ENCODE assay signal across 12 cellular contexts in genomic region chr10:3757250-3757637, GRCh38. TPM values are rescaled to one million over a fixed set of nuclear protein-coding genes. Genes with fewer than 3 reads are reported as not detected.
A peak's percentile ranks its signal among the peaks of the same experiment; 100 is the strongest.
DNase-seq lines count a peak whose midpoint lies in the region; ATAC-seq and TF ChIP-seq lines count a peak whose summit lies in the region.
"Had no signal": no experiment of that assay in that cellular context is flagged by ENCODE, and none has a peak within 500 bp of the region (broad histone marks: within the 10 kb centered on the region; RNA-seq: fewer than 3 reads in every experiment).

No MANE protein-coding gene starts in this region.

- intact Hi-C loops in colonic mucosa (cut with DNase I) = loop anchor here (10.0 kb wide), 1 partner anchor 512 kb away; no protein-coding TSS in a partner anchor

- no peak overlapping the region for H3K9ac ChIP-seq in colonic mucosa (ENCODE audit: low read depth in 2 of 2, low read length in 2 of 2)

- H3K27me3 ChIP-seq in colonic mucosa = no peaks in the 10 kb centered on the region
- H3K27me3 ChIP-seq: right lobe of liver, tibial nerve had no signal

- TF ChIP-seq CTCF in colonic mucosa (IDR thresholded peaks at IDR 0.05) = no peak

- peak overlapping the region; percentile 30 for H3K27ac ChIP-seq in colonic mucosa
- H3K27ac ChIP-seq: 22Rv1, right lobe of liver had no signal

- H3K4me3 ChIP-seq in colonic mucosa = no peak overlapping the region
- H3K4me3 ChIP-seq: right lobe of liver, tibial nerve had no signal

- peak; percentile 22 for DNase-seq in NK-92 treated with Interleukin-12 subunit alpha and Interleukin-12 subunit beta, amount 100 ng/mL, for 24 hours (lab: John Stamatoyannopoulos, UW)
- DNase-seq in NK-92 (lab: John Stamatoyannopoulos, UW; ENCODE audit: unreplicated experiment) (no peak), RPMI8226 (peak; percentile 44), colonic mucosa (no peak), SK-N-DZ (ENCODE audit: low spot score) (no peak), ureter (ENCODE audit: low spot score) (no peak)
- DNase-seq in stimulated activated CD8-positive, alpha-beta memory T cell treated with anti-CD3 and anti-CD28 coated beads, Interleukin-4, amount 100 ng/mL, for 48 hours = peak; percentile 45
- DNase-seq: NCI-H1417 had no signal

- H3K9me3 ChIP-seq in colonic mucosa = no peaks in the 10 kb centered on the region
- H3K9me3 ChIP-seq: right lobe of liver, tibial nerve had no signal

- no peaks in the 10 kb centered on the region for H3K4me1 ChIP-seq in colonic mucosa
- H3K4me1 ChIP-seq: right lobe of liver had no signal

- no peak for ATAC-seq in HG02981 (IDR thresholded peaks at IDR 0.05; ENCODE audit: unreplicated experiment)

- no peaks in the 10 kb centered on the region for H3K36me3 ChIP-seq in colonic mucosa
- H3K36me3 ChIP-seq: right lobe of liver, tibial nerve had no signal

RNA-seq across cellular contexts. Expression of gene KLF6, which starts 27.8 kb away (rescaled TPM):
- total RNA-seq in colonic mucosa (100 to 1,000 TPM; 106 to 299 TPM), ureter (171 TPM)
- 2.4 and 2.5 TPM in 2 replicates for polyA plus RNA-seq in SK-N-DZ (2014; cell fraction: cytosol; rRNA removed)
- 6.6 and 14.0 TPM in 2 replicates for polyA plus RNA-seq in SK-N-DZ (2014; cell fraction: nucleus; rRNA removed)

Comparison
In these comparisons a context has a peak if more than half of its experiments do, and no peak if none do; other contexts are left out.
1. DNase-seq: peak in NK-92 treated with Interleukin-12 subunit alpha and Interleukin-12 subunit beta, amount 100 ng/mL, for 24 hours (single experiment), RPMI8226 (single experiment) and stimulated activated CD8-positive, alpha-beta memory T cell treated with anti-CD3 and anti-CD28 coated beads, Interleukin-4, amount 100 ng/mL, for 48 hours (single experiment); none in NK-92 (single experiment), colonic mucosa (single experiment), SK-N-DZ (single experiment) and ureter (single experiment).